ENCODE assay signal across 1 cellular context in genomic region chr12:123232472-123232806, GRCh38.
TF ChIP-seq lines count a peak whose summit lies in the region.

No MANE protein-coding gene starts in this region.

TF ChIP-seq in IMR-90, 13 proteins besides CTCF, POLR2A, EP300 and RAD21 (continued from another document):
- TF ChIP-seq ELK1 (IDR thresholded peaks at IDR 0.05; ENCODE audit: borderline replicate concordance, low read depth, low read length) (no peak), MXI1 (IDR thresholded peaks at IDR 0.05; ENCODE audit: borderline replicate concordance, low read depth, low read length) (no peak), NFE2L2 (IDR thresholded peaks at IDR 0.05; ENCODE audit: low read depth, low read length) (no peak), MAFK (IDR thresholded peaks at IDR 0.05; ENCODE audit: low read depth, low read length) (no peak), BHLHE40 (IDR thresholded peaks at IDR 0.05; ENCODE audit: low read depth, low read length) (no peak), CHD1 (IDR thresholded peaks at IDR 0.05; ENCODE audit: low read depth, low read length) (no peak), MAZ (IDR thresholded peaks at IDR 0.05; ENCODE audit: borderline replicate concordance, low read depth, low read length) (no peak), FOS (IDR thresholded peaks at IDR 0.05; ENCODE audit: low read depth, low read length) (no peak)
